Comparison of ENCODE assay signal across 13 cellular contexts in the genomic region with DNA sequence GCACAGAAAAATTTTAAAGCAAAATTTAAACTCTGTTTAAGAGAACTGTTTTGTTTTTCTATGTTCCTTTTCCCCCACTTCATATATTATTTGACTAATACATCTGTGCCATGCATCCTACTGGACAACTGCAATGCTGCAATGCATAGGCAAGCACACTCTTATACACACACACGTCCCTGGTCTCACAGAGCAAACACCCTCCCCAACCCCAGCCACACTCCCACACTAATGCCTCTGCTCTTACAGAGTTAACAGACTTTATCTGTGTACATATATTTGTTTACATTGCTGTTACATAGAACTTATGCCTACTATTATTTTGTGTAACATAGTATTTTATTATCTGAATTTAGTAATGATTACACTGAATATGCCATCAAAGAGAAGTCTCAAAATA.
"Had no signal": no experiment of that assay in that cellular context is flagged by ENCODE, and none has a peak within 500 bp of the region (broad histone marks: within the 10 kb centered on the region; RNA-seq: fewer than 3 reads in every experiment).

No MANE protein-coding gene starts in this region.

- H3K9me3 Mint-ChIP-seq: neural crest cell had no signal

- ATAC-seq: gastrocnemius medialis, heart left ventricle had no signal

- H3K9me3 ChIP-seq: ascending aorta, gastrocnemius medialis, heart left ventricle, tibial nerve, uterus had no signal

- H3K4me3 Mint-ChIP-seq: neural crest cell had no signal

- DNase-seq: activated CD4-positive, alpha-beta T cell treated with anti-CD3 and anti-CD28 coated beads for 1 hour; activated CD4-positive, alpha-beta T cell treated with anti-CD3 and anti-CD28 coated beads, Interleukin-2, amount 50 U/mL, for 4 hours; activated naive CD4-positive, alpha-beta T cell; activated T-cell treated with anti-CD3 and anti-CD28 coated beads for 4 hours; gastrocnemius medialis; heart left ventricle; stimulated activated CD4-positive, alpha-beta T cell treated with anti-CD3 and anti-CD28 coated beads, Interleukin-12 subunit alpha, Interleukin-12 subunit beta, amount 100 ng/mL, for 4 hours; stimulated activated CD4-positive, alpha-beta T cell treated with anti-CD3 and anti-CD28 coated beads, Interleukin-2, amount 100 ng/mL, for 24 hours; uterus had no signal

- H3K4me1 ChIP-seq: ascending aorta, gastrocnemius medialis, uterus had no signal

- H3K4me3 ChIP-seq: ascending aorta, gastrocnemius medialis, heart left ventricle, tibial nerve, uterus had no signal

- H3K27ac ChIP-seq: ascending aorta, gastrocnemius medialis, tibial nerve, uterus, VCaP had no signal

- H3K27me3 ChIP-seq: ascending aorta, gastrocnemius medialis, heart left ventricle, tibial nerve, uterus had no signal

- H3K36me3 ChIP-seq: ascending aorta, gastrocnemius medialis, heart left ventricle, tibial nerve, uterus had no signal
